In genomic region chr4:19580090-19580489, GRCh38 we compare ENCODE assay signal across 17 cellular contexts.
DNase-seq lines count a peak whose midpoint lies in the region; ATAC-seq and TF ChIP-seq lines count a peak whose summit lies in the region.
"Had no signal": no experiment of that assay in that cellular context is flagged by ENCODE, and none has a peak within 500 bp of the region (broad histone marks: within the 10 kb centered on the region; RNA-seq: fewer than 3 reads in every experiment).

No MANE protein-coding gene starts in this region.

- TF ChIP-seq CTCF in psoas muscle (IDR thresholded peaks at IDR 0.05) (no peak), Caco-2 (IDR thresholded peaks at IDR 0.05; ENCODE audit: insufficient read depth in 1 of 2, low read depth in 1 of 2, low read length in 1 of 2, severe bottlenecking in 1 of 2, unreplicated experiment in 1 of 2) (no peak), stomach (IDR thresholded peaks at IDR 0.05) (no peak)

- no peak for ATAC-seq in psoas muscle
- ATAC-seq: lower lobe of right lung had no signal

- no peaks in the 10 kb centered on the region for H3K27me3 Mint-ChIP-seq in Caco-2 (ENCODE audit: insufficient read depth, unreplicated experiment)

- no peaks in the 10 kb centered on the region for H3K27me3 ChIP-seq in muscle layer of colon (ENCODE audit: control insufficient read depth in 1 of 2, insufficient read depth in 2 of 2, low read length in 2 of 2)
- H3K27me3 ChIP-seq in psoas muscle (ENCODE audit: insufficient read depth in 3 of 3, low read length in 2 of 3), result no peaks in the 10 kb centered on the region
- H3K27me3 ChIP-seq in Caco-2 (replicated peaks; ENCODE audit: control insufficient read depth, insufficient read depth, low read length), result no peaks in the 10 kb centered on the region
- H3K27me3 ChIP-seq in stomach, result no peaks in the 10 kb centered on the region
- H3K27me3 ChIP-seq: BLaER1 treated with 17β-estradiol and CSF1 and Interleukin-3, amounts not matched to agents 10 nM and 100 nM had no signal

- H3K36me3 Mint-ChIP-seq in Caco-2 (ENCODE audit: insufficient read depth, unreplicated experiment), result no peaks in the 10 kb centered on the region

- H3K9ac ChIP-seq in SK-N-MC (ENCODE audit: insufficient read length), result no peak overlapping the region
- no peak overlapping the region for H3K9ac ChIP-seq in muscle layer of colon (ENCODE audit: low read length)
- H3K9ac ChIP-seq: BLaER1 treated with 17β-estradiol and CSF1 and Interleukin-3, amounts not matched to agents 10 nM and 100 nM had no signal

- TF ChIP-seq POLR2A in stomach (IDR thresholded peaks at IDR 0.05), result no peak

- BruUV-seq in Caco-2 (replicated peaks; lab: Mats Ljungman, UMichigan), result no TSS peak

- H3K27ac Mint-ChIP-seq in Caco-2 (ENCODE audit: unreplicated experiment), result no peak overlapping the region

- intact Hi-C loops in psoas muscle (cut with DNase I) (no loop called here), Caco-2 (cut with micrococcal nuclease; ENCODE audit: unreplicated experiment) (no loop called here), stomach (cut with DNase I; ENCODE audit: low total_unique reads) (no loop called here)

- CTCF ChIA-PET in Caco-2 (lab: Charles Lee), result no interaction called here

- peak; percentile 55 for DNase-seq in EH (ENCODE audit: low read depth)
- peak; percentile 12 for DNase-seq in SK-N-MC (ENCODE audit: low read depth, low spot score)
- peak; percentile 33 for DNase-seq in fibroblast of peridontal ligament (ENCODE audit: extremely low read depth)
- DNase-seq in psoas muscle, result no peak
- no peak for DNase-seq in Caco-2
- DNase-seq in RKO (ENCODE audit: low spot score), result no peak
- DNase-seq in stomach, result no peak
- DNase-seq: activated naive CD4-positive, alpha-beta T cell; aorta; lower lobe of right lung; MM.1S; NCI-H1930; posterior cingulate gyrus; T-helper 1 cell had no signal

- H3K9me3 ChIP-seq in SK-N-MC (ENCODE audit: low read depth, low read length), result no peaks in the 10 kb centered on the region
- H3K9me3 ChIP-seq in muscle layer of colon (ENCODE audit: low read length), result no peaks in the 10 kb centered on the region
- no peaks in the 10 kb centered on the region for H3K9me3 ChIP-seq in psoas muscle
- no peaks in the 10 kb centered on the region for H3K9me3 ChIP-seq in Caco-2
- H3K9me3 ChIP-seq in stomach, result no peaks in the 10 kb centered on the region
- H3K9me3 ChIP-seq: BLaER1 treated with 17β-estradiol and CSF1 and Interleukin-3, amounts not matched to agents 10 nM and 100 nM; lower lobe of right lung; thoracic aorta had no signal

- no peak for TF ChIP-seq EP300 in stomach (IDR thresholded peaks at IDR 0.05)

- H3K4me3 Mint-ChIP-seq in Caco-2 (ENCODE audit: unreplicated experiment), result no peak overlapping the region

- no peaks in the 10 kb centered on the region for H3K36me3 ChIP-seq in SK-N-MC (ENCODE audit: insufficient read depth, low read length)
- no peaks in the 10 kb centered on the region for H3K36me3 ChIP-seq in muscle layer of colon (ENCODE audit: insufficient read depth, low read length)
- no peaks in the 10 kb centered on the region for H3K36me3 ChIP-seq in psoas muscle (ENCODE audit: insufficient read depth in 1 of 2, low read depth in 1 of 2)
- H3K36me3 ChIP-seq in Caco-2 (ENCODE audit: control insufficient read depth, insufficient read depth, low read length), result no peaks in the 10 kb centered on the region
- H3K36me3 ChIP-seq in stomach, result no peaks in the 10 kb centered on the region
- H3K36me3 ChIP-seq: BLaER1 treated with 17β-estradiol and CSF1 and Interleukin-3, amounts not matched to agents 10 nM and 100 nM; lower lobe of right lung; thoracic aorta had no signal

- H3K4me1 ChIP-seq in muscle layer of colon (ENCODE audit: insufficient read depth, low read length) (peaks cover 17% of the 10 kb centered on the region), psoas muscle (no peaks in the 10 kb centered on the region), Caco-2 (no peaks in the 10 kb centered on the region), stomach (no peaks in the 10 kb centered on the region)
- H3K4me1 ChIP-seq: lower lobe of right lung had no signal

- no peaks in the 10 kb centered on the region for H3K9me3 Mint-ChIP-seq in Caco-2 (ENCODE audit: unreplicated experiment)

- WGBS in psoas muscle, 3 donors, result 31 to 37% (median 36%) methylated on average over 4 of the region's 4 CpGs
- WGBS in stomach, 5 donors, result 37 to 72% (median 62%) methylated on average over 4 of the region's 4 CpGs

- H3K4me3 ChIP-seq in SK-N-MC (no peak overlapping the region), muscle layer of colon (ENCODE audit: low read depth in 1 of 2, low read length in 2 of 2) (no peak overlapping the region), psoas muscle (no peak overlapping the region), Caco-2 (ENCODE audit: low read depth, low read length) (no peak overlapping the region), stomach (no peak overlapping the region)
- H3K4me3 ChIP-seq: BLaER1 treated with 17β-estradiol and CSF1 and Interleukin-3, amounts not matched to agents 10 nM and 100 nM; lower lobe of right lung; thoracic aorta had no signal

- H3K4me1 Mint-ChIP-seq in Caco-2 (ENCODE audit: low read depth, unreplicated experiment), result no peaks in the 10 kb centered on the region

- H3K27ac ChIP-seq in SK-N-MC (no peak overlapping the region), muscle layer of colon (ENCODE audit: low read depth, low read length) (peak overlapping the region; percentile 10), psoas muscle (no peak overlapping the region), stomach (no peak overlapping the region)
- H3K27ac ChIP-seq: BLaER1 treated with 17β-estradiol and CSF1 and Interleukin-3, amounts not matched to agents 10 nM and 100 nM; lower lobe of right lung; thoracic aorta had no signal

- POLR2A ChIA-PET in Caco-2 (lab: Charles Lee), result no interaction called here

Comparison
In these comparisons a context has a peak if more than half of its experiments do, and no peak if none do; other contexts are left out.
1. DNase-seq: peak in EH (single experiment), SK-N-MC (single experiment) and fibroblast of peridontal ligament (single experiment); none in psoas muscle (0 of 2), Caco-2 (0 of 2), RKO (single experiment) and stomach (single experiment).